ENCODE assay signal across 8 cellular contexts in genomic region chr2:137888845-137889244, GRCh38.
DNase-seq lines count a peak whose midpoint lies in the region; ATAC-seq, FAIRE-seq and TF ChIP-seq lines count a peak whose summit lies in the region.

No MANE protein-coding gene starts in this region.

- FAIRE-seq in A549 (lab: Jason Lieb, UNC): no peak

- H3K9me3 Mint-ChIP-seq in T-cell: no peaks in the 10 kb centered on the region

- H3K27me3 Mint-ChIP-seq in T-cell: peaks cover 2 to 8% of the 10 kb centered on the region in 2 donors

- no peaks in the 10 kb centered on the region for H3K27me3 ChIP-seq in smooth muscle cell (ENCODE audit: low read depth)

- no peak overlapping the region for H3K9ac ChIP-seq in smooth muscle cell (ENCODE audit: low read depth)

- TF ChIP-seq CTCF in A549 (IDR thresholded peaks at IDR 0.05) (peak; percentile 61), GM12872 (IDR thresholded peaks at IDR 0.05; ENCODE audit: insufficient read depth, low read depth, low read length) (peak; percentile 48; the same call in 2 of the 3 replicates), fibroblast of pulmonary artery (IDR thresholded peaks at IDR 0.05; ENCODE audit: low read length, missing control alignments) (peak; percentile 62), smooth muscle cell (IDR thresholded peaks at IDR 0.05; ENCODE audit: borderline replicate concordance, insufficient read depth, poor library complexity, severe bottlenecking) (peak; percentile 50)

- H3K4me1 Mint-ChIP-seq in T-cell: no peaks in the 10 kb centered on the region

- H3K27ac Mint-ChIP-seq in T-cell: no peak overlapping the region

- H2AFZ ChIP-seq in smooth muscle cell (ENCODE audit: low read depth): no peak overlapping the region

- H3K4me3 ChIP-seq in A549: no peak overlapping the region
- no peak overlapping the region for H3K4me3 ChIP-seq in fibroblast of pulmonary artery (replicated peaks; ENCODE audit: low read depth, low read length)
- H3K4me3 ChIP-seq in smooth muscle cell: no peak overlapping the region

- peak; percentile 62 to 74 for TF ChIP-seq RAD21 in A549 (conservative IDR thresholded peaks at IDR 0.05 in 1 of 2, IDR thresholded peaks at IDR 0.05 in 1 of 2)

- H3K79me2 ChIP-seq in smooth muscle cell (ENCODE audit: low read depth): no peaks in the 10 kb centered on the region

- POLR2A ChIA-PET in A549 (lab: Yijun Ruan, JAX): no interaction called here
- POLR2A ChIA-PET in T-cell (lab: Charles Lee): no interaction called here

- no peaks in the 10 kb centered on the region for H3K36me3 ChIP-seq in smooth muscle cell (ENCODE audit: low read depth)

- 7% methylated on average over 8 of the region's 8 CpGs for WGBS in A549 (ENCODE audit: missing lambda C conversion rate)
- 11% methylated on average over 8 of the region's 8 CpGs for WGBS in smooth muscle cell (ENCODE audit: low lambda C conversion rate)

- H3K36me3 Mint-ChIP-seq in T-cell: no peaks in the 10 kb centered on the region

- H3K4me2 ChIP-seq in A549 (peak overlapping the region; percentile 29; the same call in 1 of the 3 replicates), smooth muscle cell (no peak overlapping the region)

- ATAC-seq in A549: peak; percentile 46 to 64; a peak in 3 of 6 replicates
- no peak for ATAC-seq in HG03378 (IDR thresholded peaks at IDR 0.05; ENCODE audit: unreplicated experiment)
- no peak for ATAC-seq in T-cell (replicated peaks in 1 of 4)

- H3K4me3 Mint-ChIP-seq in T-cell: no peak overlapping the region

- CTCF ChIA-PET in A549 (lab: Yijun Ruan, JAX): interaction anchor here (0.6 to 5.4 kb wide), 20 partner anchors 9 to 939 kb away, joined by 3 to 64 read pairs (median 4); no protein-coding TSS in a partner anchor
- CTCF ChIA-PET in T-cell (lab: Charles Lee): interaction anchor here in 1 of 2 donors (0.8 kb wide), 1 partner anchor 939 kb away, joined by 3 read pairs; no protein-coding TSS in a partner anchor

- H4K20me1 ChIP-seq in smooth muscle cell (ENCODE audit: low read depth): no peaks in the 10 kb centered on the region

- TF ChIP-seq EP300 in A549 (IDR thresholded peaks at IDR 0.05): no peak

- DNase-seq in A549 (ENCODE audit: low read depth in 1 of 2, low spot score in 1 of 2) (peak; percentile 8 to 61), NCI-H748 (lab: John Stamatoyannopoulos, UW; ENCODE audit: unreplicated experiment) (peak; percentile 59), fibroblast of pulmonary artery (ENCODE audit: low read depth) (peak; percentile 36), smooth muscle cell (lab: John Stamatoyannopoulos, UW; ENCODE audit: unreplicated experiment) (no peak), medulla oblongata (ENCODE audit: extremely low spot score) (no peak), T-cell (no peak)

- H3K27ac ChIP-seq in A549: no peak overlapping the region
- H3K27ac ChIP-seq in smooth muscle cell (ENCODE audit: low read depth): no peak overlapping the region

- H3F3A ChIP-seq in smooth muscle cell (ENCODE audit: low read depth): no peaks in the 10 kb centered on the region

- H3K9me3 ChIP-seq in A549: no peaks in the 10 kb centered on the region
- H3K9me3 ChIP-seq in smooth muscle cell (replicated peaks; ENCODE audit: low read depth): no peaks in the 10 kb centered on the region

- no peaks in the 10 kb centered on the region for H3K4me1 ChIP-seq in A549
- no peaks in the 10 kb centered on the region for H3K4me1 ChIP-seq in smooth muscle cell (ENCODE audit: low read depth)

- TF ChIP-seq POLR2A in A549 (IDR thresholded peaks at IDR 0.05; ENCODE audit: low read length): no peak

TF ChIP-seq in A549, 52 proteins besides CTCF, POLR2A, EP300 and RAD21:
- TF ChIP-seq HES2 (IDR thresholded peaks at IDR 0.05) (no peak), PBX3 (IDR thresholded peaks at IDR 0.05) (no peak), ATOH8 (CRISPR knock-in tag; IDR thresholded peaks at IDR 0.05; ENCODE audit: low read depth) (no peak), HOXB13 (CRISPR knock-in tag; IDR thresholded peaks at IDR 0.05; ENCODE audit: low read depth) (no peak), SMC3 (IDR thresholded peaks at IDR 0.05) (peak; percentile 69), RARB (CRISPR knock-in tag; IDR thresholded peaks at IDR 0.05) (no peak), RNF2 (IDR thresholded peaks at IDR 0.05; ENCODE audit: borderline replicate concordance, low read depth) (no peak), ESRRA (IDR thresholded peaks at IDR 0.05; ENCODE audit: borderline replicate concordance, low read length) (no peak), MAFK (IDR thresholded peaks at IDR 0.05; ENCODE audit: partially characterized antibody) (peak; percentile 97), CHD2 (IDR thresholded peaks at IDR 0.05; ENCODE audit: low read length, partially characterized antibody) (no peak), NFE2L2 (conservative IDR thresholded peaks at IDR 0.05; ENCODE audit: low read length) (no peak), KDM1A (IDR thresholded peaks at IDR 0.05; ENCODE audit: low read depth) (no peak), SREBF2 (IDR thresholded peaks at IDR 0.05) (no peak), POLR2AphosphoS2 (conservative IDR thresholded peaks at IDR 0.05; ENCODE audit: low read length) (no peak), CBX2 (IDR thresholded peaks at IDR 0.05; ENCODE audit: borderline replicate concordance, low read depth) (no peak)
TF ChIP-seq in A549: peak in this region for 2.

Comparison
In these comparisons a context has a peak if more than half of its experiments do, and no peak if none do; other contexts are left out.
1. ATAC-seq: peak in A549 (2 of 2); none in HG03378 (single experiment) and T-cell (0 of 4).
2. DNase-seq: peak in A549 (2 of 2), NCI-H748 (single experiment) and fibroblast of pulmonary artery (single experiment); none in smooth muscle cell (single experiment), medulla oblongata (single experiment) and T-cell (0 of 34).
3. Peak in every context shown above with its lines, with median percentiles within 50 percentile points of each other: CTCF ChIP-seq.